In the genomic region with DNA sequence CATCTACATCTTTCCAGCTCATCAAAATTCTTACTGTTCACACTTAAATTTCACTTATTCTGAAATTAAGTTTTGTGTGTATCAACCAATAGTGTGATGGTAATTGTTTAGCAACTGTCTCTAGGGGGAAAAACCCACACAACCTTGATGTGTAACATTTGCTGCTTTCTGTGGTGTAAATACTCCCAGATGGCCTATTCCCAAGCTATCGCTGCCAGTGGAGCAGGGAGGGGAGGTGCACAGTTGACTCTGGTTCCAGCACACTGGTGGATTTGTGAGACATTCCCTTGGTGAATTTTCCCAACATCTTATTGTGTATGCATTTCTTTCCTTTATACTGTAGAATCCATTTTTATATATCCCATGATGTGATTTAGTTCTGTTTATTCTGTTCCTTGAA, we compare ENCODE assay signal across 11 cellular contexts.
"Had no signal": no experiment of that assay in that cellular context is flagged by ENCODE, and none has a peak within 500 bp of the region (broad histone marks: within the 10 kb centered on the region; RNA-seq: fewer than 3 reads in every experiment).

No MANE protein-coding gene starts in this region.

- FAIRE-seq: H1, H54 had no signal

- H3K9me3 ChIP-seq: HAP-1 had no signal

- DNase-seq: GM23248, GOT3, H7, H9, HCEC 1CT, HFFc6 had no signal

- H3K27ac Mint-ChIP-seq: GM23338, H9, HFFc6 had no signal

- H3K4me1 ChIP-seq: HAP-1 had no signal

- H3K36me3 ChIP-seq: HAP-1 had no signal

- H3K9me3 Mint-ChIP-seq: GM23338, H9 had no signal

- ATAC-seq: GM23338, HCT116 had no signal

- H3K4me3 ChIP-seq: GM23248, GM23338, HAP-1 had no signal

- H3K4me3 Mint-ChIP-seq: GM23338, H9, HFFc6 had no signal

- H3K27ac ChIP-seq: GM23248 had no signal
